In the genomic region with DNA sequence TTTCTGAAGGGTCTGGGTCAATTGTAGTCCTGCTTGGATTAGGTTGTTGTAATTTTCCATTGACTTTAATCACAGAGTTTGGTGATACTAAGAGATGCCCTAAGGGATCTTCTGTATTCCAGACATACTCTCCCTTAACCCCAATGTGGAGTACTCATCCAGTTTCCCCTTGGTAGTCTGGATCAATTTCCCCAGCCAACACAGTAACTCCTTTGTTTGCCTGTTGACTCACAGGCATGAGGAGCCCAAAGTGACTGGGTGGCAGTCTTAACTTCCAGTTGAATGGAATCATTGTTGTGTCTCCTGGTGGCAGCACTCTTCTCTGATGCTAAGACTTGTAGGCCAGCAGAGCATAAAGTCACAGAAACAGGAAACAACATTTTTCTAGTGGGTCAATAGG, we compare ENCODE assay signal across 1 cellular context.
TF ChIP-seq lines count a peak whose summit lies in the region.

No MANE protein-coding gene starts in this region.

TF ChIP-seq in HCT116, 20 proteins besides CTCF, POLR2A, EP300 and RAD21 (continued from another document):
- TF ChIP-seq, protein P1, sequence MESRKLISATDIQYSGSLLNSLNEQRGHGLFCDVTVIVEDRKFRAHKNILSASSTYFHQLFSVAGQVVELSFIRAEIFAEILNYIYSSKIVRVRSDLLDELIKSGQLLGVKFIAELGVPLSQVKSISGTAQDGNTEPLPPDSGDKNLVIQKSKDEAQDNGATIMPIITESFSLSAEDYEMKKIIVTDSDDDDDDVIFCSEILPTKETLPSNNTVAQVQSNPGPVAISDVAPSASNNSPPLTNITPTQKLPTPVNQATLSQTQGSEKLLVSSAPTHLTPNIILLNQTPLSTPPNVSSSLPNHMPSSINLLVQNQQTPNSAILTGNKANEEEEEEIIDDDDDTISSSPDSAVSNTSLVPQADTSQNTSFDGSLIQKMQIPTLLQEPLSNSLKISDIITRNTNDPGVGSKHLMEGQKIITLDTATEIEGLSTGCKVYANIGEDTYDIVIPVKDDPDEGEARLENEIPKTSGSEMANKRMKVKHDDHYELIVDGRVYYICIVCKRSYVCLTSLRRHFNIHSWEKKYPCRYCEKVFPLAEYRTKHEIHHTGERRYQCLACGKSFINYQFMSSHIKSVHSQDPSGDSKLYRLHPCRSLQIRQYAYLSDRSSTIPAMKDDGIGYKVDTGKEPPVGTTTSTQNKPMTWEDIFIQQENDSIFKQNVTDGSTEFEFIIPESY (IDR thresholded peaks at IDR 0.05; ENCODE audit: extremely low read depth, insufficient replicate concordance, low read length) = no peak
- TF ChIP-seq REST (IDR thresholded peaks at IDR 0.05; ENCODE audit: low read depth) (no peak), CEBPB (IDR thresholded peaks at IDR 0.05; ENCODE audit: low read depth) (no peak), EGR1 (IDR thresholded peaks at IDR 0.05; ENCODE audit: low read depth) (no peak), JUND (IDR thresholded peaks at IDR 0.05) (peak; percentile 46), TCF7L2 (IDR thresholded peaks at IDR 0.05; ENCODE audit: borderline replicate concordance, extremely low read depth, insufficient read depth, insufficient read length) (no peak), SRF (IDR thresholded peaks at IDR 0.05; ENCODE audit: low read depth) (no peak), SIN3A (IDR thresholded peaks at IDR 0.05; ENCODE audit: low read depth) (no peak), POLR2AphosphoS5 (IDR thresholded peaks at IDR 0.05; ENCODE audit: low read depth, low read length) (no peak), ELF1 (IDR thresholded peaks at IDR 0.05; ENCODE audit: borderline replicate concordance, low read depth) (no peak)
- TF ChIP-seq, protein P2, sequence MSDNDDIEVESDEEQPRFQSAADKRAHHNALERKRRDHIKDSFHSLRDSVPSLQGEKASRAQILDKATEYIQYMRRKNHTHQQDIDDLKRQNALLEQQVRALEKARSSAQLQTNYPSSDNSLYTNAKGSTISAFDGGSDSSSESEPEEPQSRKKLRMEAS (IDR thresholded peaks at IDR 0.05) = no peak
TF ChIP-seq in HCT116: peak in this region for 4.
